Comparison of ENCODE assay signal across 23 cellular contexts in the genomic region with DNA sequence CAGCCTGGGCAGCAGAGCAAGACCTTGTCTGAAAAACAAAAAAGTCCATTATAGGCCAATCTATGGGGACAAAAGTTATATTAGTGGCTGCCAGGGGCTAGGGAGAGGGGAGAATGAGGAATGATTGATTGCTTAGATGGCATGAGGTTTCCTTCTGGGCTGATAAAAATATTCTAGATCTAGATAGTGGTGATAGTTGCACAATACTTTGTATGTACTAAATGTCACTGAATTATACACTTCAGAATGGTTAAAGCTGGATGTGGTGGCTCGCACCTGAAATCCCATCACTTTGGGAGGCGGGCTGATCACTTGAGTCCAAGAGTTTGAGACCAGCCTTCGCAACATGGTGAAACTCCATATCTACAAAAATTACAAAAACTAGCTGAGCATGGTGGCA. TPM values are rescaled to one million over a fixed set of nuclear protein-coding genes. Genes with fewer than 3 reads are reported as not detected.
DNase-seq lines count a peak whose midpoint lies in the region; ATAC-seq, FAIRE-seq and TF ChIP-seq lines count a peak whose summit lies in the region.
"Had no signal": no experiment of that assay in that cellular context is flagged by ENCODE, and none has a peak within 500 bp of the region (broad histone marks: within the 10 kb centered on the region; RNA-seq: fewer than 3 reads in every experiment).

No MANE protein-coding gene starts in this region.

- H2BK12ac ChIP-seq in H1 (ENCODE audit: low read depth, low read length), result no peak overlapping the region

- H3K4me3 Mint-ChIP-seq in stimulated activated memory B cell treated with anti-CD40 and anti-IgM and Interleukin-4, amounts not matched to agents 10 μg/mL and 1 μg/mL and 100 μg/mL, for 72 hours, result no peak overlapping the region
- H3K4me3 Mint-ChIP-seq: CD14-positive monocyte; CD4-positive, alpha-beta memory T cell; GM23338; HFFc6 had no signal

- H3K23ac ChIP-seq in H1 (ENCODE audit: insufficient read length), result no peak overlapping the region

- no peak for TF ChIP-seq CTCF in SK-N-SH (IDR thresholded peaks at IDR 0.05)
- no peak for TF ChIP-seq CTCF in HepG2 (CRISPR knock-in tag; IDR thresholded peaks at IDR 0.05)
- TF ChIP-seq CTCF in right lobe of liver (IDR thresholded peaks at IDR 0.05), result no peak
- no peak for TF ChIP-seq CTCF in H1 (IDR thresholded peaks at IDR 0.05; ENCODE audit: control extremely low read depth in 1 of 3, insufficient read depth in 1 of 3, low read depth in 1 of 3, low read length in 3 of 3)
- no peak for TF ChIP-seq CTCF in adrenal gland (IDR thresholded peaks at IDR 0.05)

- H3F3A ChIP-seq in SK-N-SH (replicated peaks; ENCODE audit: insufficient read depth), result peaks cover 25% of the 10 kb centered on the region

- H3K18ac ChIP-seq in H1 (ENCODE audit: extremely low read depth, low read length), result no peak overlapping the region

- DNase-seq in SK-N-SH (no peak), HepG2 (ENCODE audit: low spot score) (no peak), right lobe of liver (no peak), H1 (ENCODE audit: low read depth in 1 of 2, low spot score in 2 of 2) (no peak), adrenal gland (no peak), T-helper 2 cell (no peak)
- DNase-seq: CD4-positive, alpha-beta memory T cell; DMS153; DMS79; GDM1; H7; HFFc6 had no signal

- POLR2A ChIA-PET in SK-N-SH (lab: Yijun Ruan, JAX), result no interaction called here
- POLR2A ChIA-PET in HepG2 (lab: Yijun Ruan, JAX), result no interaction called here
- POLR2A ChIA-PET in H1 (lab: Charles Lee; ENCODE audit: partially characterized antibody), result no interaction called here

- in situ Hi-C loops in HepG2 (cut with HindIII; ENCODE audit: extremely low pct_ligation_motif_present, low pct_unique_long_range_greater_than_20kb), result no loop called here

- H3K27ac ChIP-seq in SK-N-SH (ENCODE audit: low read depth in 2 of 2, low read length in 1 of 2), result peak overlapping the region in 1 of 2 experiments; percentile 82; a peak in 2 of 4 replicates
- no peak overlapping the region for H3K27ac ChIP-seq in HepG2 (ENCODE audit: extremely low read length, insufficient read depth, low read length)
- no peak overlapping the region for H3K27ac ChIP-seq in right lobe of liver
- H3K27ac ChIP-seq in H1 (ENCODE audit: low read depth, low read length), result no peak overlapping the region
- no peak overlapping the region for H3K27ac ChIP-seq in adrenal gland
- H3K27ac ChIP-seq: 22Rv1, A549 had no signal

- H2BK20ac ChIP-seq in H1 (ENCODE audit: low read length), result no peak overlapping the region

- H3K9me3 Mint-ChIP-seq in stimulated activated memory B cell treated with anti-CD40 and anti-IgM and Interleukin-4, amounts not matched to agents 10 μg/mL and 1 μg/mL and 100 μg/mL, for 72 hours, result peaks cover 4% of the 10 kb centered on the region
- H3K9me3 Mint-ChIP-seq: GM23338 had no signal

- no peak overlapping the region for H2BK120ac ChIP-seq in H1 (replicated peaks; ENCODE audit: low read depth, low read length)

- TF ChIP-seq RAD21 in SK-N-SH (IDR thresholded peaks at IDR 0.05; ENCODE audit: low read length) (no peak), HepG2 (CRISPR knock-in tag; IDR thresholded peaks at IDR 0.05) (no peak), H1 (IDR thresholded peaks at IDR 0.05 in 1 of 2, conservative IDR thresholded peaks at IDR 0.05 in 1 of 2; ENCODE audit: low read depth in 2 of 2, low read length in 2 of 2) (no peak)

- no peaks in the 10 kb centered on the region for H3K23me2 ChIP-seq in H1 (ENCODE audit: low read depth, low read length)

- H3K79me2 ChIP-seq in SK-N-SH (ENCODE audit: insufficient read depth) (no peaks in the 10 kb centered on the region), HepG2 (ENCODE audit: insufficient read depth, low read length) (no peaks in the 10 kb centered on the region), H1 (ENCODE audit: control insufficient read depth in 1 of 2, insufficient read depth in 2 of 2, low read length in 2 of 2) (no peaks in the 10 kb centered on the region)

- H2BK5ac ChIP-seq in H1 (ENCODE audit: low read depth, low read length), result no peak overlapping the region

- peaks cover 31% of the 10 kb centered on the region for H3K4me1 Mint-ChIP-seq in stimulated activated memory B cell treated with anti-CD40 and anti-IgM and Interleukin-4, amounts not matched to agents 10 μg/mL and 1 μg/mL and 100 μg/mL, for 72 hours
- H3K4me1 Mint-ChIP-seq: CD14-positive monocyte had no signal

- H3K27ac Mint-ChIP-seq in stimulated activated memory B cell treated with anti-CD40 and anti-IgM and Interleukin-4, amounts not matched to agents 10 μg/mL and 1 μg/mL and 100 μg/mL, for 72 hours, result peak overlapping the region; percentile 36
- H3K27ac Mint-ChIP-seq: GM23338, HFFc6 had no signal

- H4K8ac ChIP-seq in H1 (ENCODE audit: extremely low read depth, insufficient read depth, low read length), result no peak overlapping the region

- H3K9me3 ChIP-seq in SK-N-SH (no peaks in the 10 kb centered on the region), HepG2 (ENCODE audit: low read length) (no peaks in the 10 kb centered on the region), right lobe of liver (no peaks in the 10 kb centered on the region), H1 (ENCODE audit: insufficient read depth in 2 of 2, low read depth in 1 of 2, low read length in 1 of 2) (no peaks in the 10 kb centered on the region), adrenal gland (replicated peaks in 1 of 3) (no peaks in the 10 kb centered on the region)
- H3K9me3 ChIP-seq: A549 had no signal

- H3K9me2 ChIP-seq in SK-N-SH, result no peaks in the 10 kb centered on the region

- H2AFZ ChIP-seq in SK-N-SH (ENCODE audit: low read depth) (no peak overlapping the region), HepG2 (ENCODE audit: low read length) (no peak overlapping the region), H1 (ENCODE audit: low read length) (no peak overlapping the region)
- H2AFZ ChIP-seq: GM23338 had no signal

- H3K9ac ChIP-seq in SK-N-SH (no peak overlapping the region), HepG2 (ENCODE audit: insufficient read depth, low read depth, low read length) (no peak overlapping the region), H1 (replicated peaks in 1 of 4; ENCODE audit: extremely low read depth in 1 of 4, low read depth in 3 of 4, low read length in 3 of 4) (no peak overlapping the region)
- H3K9ac ChIP-seq: BLaER1 had no signal

- no peaks in the 10 kb centered on the region for H4K20me1 ChIP-seq in SK-N-SH (ENCODE audit: insufficient read depth)
- H4K20me1 ChIP-seq in HepG2 (ENCODE audit: insufficient read depth, low read length), result no peaks in the 10 kb centered on the region
- no peaks in the 10 kb centered on the region for H4K20me1 ChIP-seq in H1 (replicated peaks in 1 of 2; ENCODE audit: control insufficient read depth in 1 of 2, insufficient read depth in 2 of 2, low read length in 2 of 2)
- H4K20me1 ChIP-seq: BLaER1 had no signal

- CTCF ChIA-PET in SK-N-SH (lab: Yijun Ruan, JAX), result interaction anchor here (1.1 to 2.7 kb wide), 3 partner anchors 10 to 319 kb away, joined by 4 to 8 read pairs (median 5); no protein-coding TSS in a partner anchor
- CTCF ChIA-PET in HepG2 (lab: Yijun Ruan, JAX; ENCODE audit: low intra/inter-chr PET ratio, low total read pairs), result no interaction called here
- CTCF ChIA-PET in H1 (lab: Charles Lee; ENCODE audit: partially characterized antibody), result interaction anchor here (0.8 to 2.6 kb wide), 3 partner anchors 13 to 321 kb away, joined by 3 to 10 read pairs (median 5); a partner anchor contains a TSS

- intact Hi-C loops in HepG2 (cut with micrococcal nuclease; ENCODE audit: unreplicated experiment), result no loop called here
- intact Hi-C loops in right lobe of liver (cut with DNase I), result no loop called here
- intact Hi-C loops in adrenal gland (cut with DNase I), result no loop called here

- H2AK5ac ChIP-seq in H1 (ENCODE audit: low read depth, low read length), result no peak overlapping the region

- ATAC-seq in SK-N-SH treated with all-trans-retinoic acid at 6 μM for 48 hours (no peak), HepG2 (no peak), right lobe of liver (no peak)
- no peak for ATAC-seq in stimulated activated memory B cell treated with anti-CD40 and anti-IgM and Interleukin-4, amounts not matched to agents 10 μg/mL and 1 μg/mL and 100 μg/mL, for 72 hours
- ATAC-seq: A549, GM23338, HCT116 had no signal

- H3K4me2 ChIP-seq in SK-N-SH, result 0 out of 2 replicates have a peak overlapping the region, but pooled peaks have one; percentile 19
- H3K4me2 ChIP-seq in HepG2 (ENCODE audit: low read depth, low read length), result no peak overlapping the region
- H3K4me2 ChIP-seq in H1 (ENCODE audit: insufficient read depth in 1 of 2, low read depth in 2 of 2, low read length in 2 of 2), result no peak overlapping the region
- H3K4me2 ChIP-seq: A549, GM23338 had no signal

- H3K27me3 ChIP-seq in SK-N-SH (ENCODE audit: insufficient read depth) (no peaks in the 10 kb centered on the region), HepG2 (ENCODE audit: control insufficient read depth in 1 of 2, insufficient read depth in 2 of 2, low read length in 2 of 2) (no peaks in the 10 kb centered on the region), right lobe of liver (no peaks in the 10 kb centered on the region), H1 (replicated peaks in 1 of 4; ENCODE audit: control insufficient read depth in 3 of 4, extremely low read depth in 1 of 4, insufficient read depth in 3 of 4, low read length in 3 of 4) (no peaks in the 10 kb centered on the region; a peak in 1 of 7 replicates), adrenal gland (no peaks in the 10 kb centered on the region)
- H3K27me3 ChIP-seq: BLaER1 had no signal

- no peaks in the 10 kb centered on the region for H3K36me3 Mint-ChIP-seq in stimulated activated memory B cell treated with anti-CD40 and anti-IgM and Interleukin-4, amounts not matched to agents 10 μg/mL and 1 μg/mL and 100 μg/mL, for 72 hours
- H3K36me3 Mint-ChIP-seq: CD14-positive monocyte; CD4-positive, alpha-beta memory T cell had no signal

- no peak overlapping the region for H3K4ac ChIP-seq in H1 (replicated peaks; ENCODE audit: insufficient read length, low read depth, low read length)

- H3K14ac ChIP-seq in H1 (ENCODE audit: insufficient read length), result no peak overlapping the region

- H3K79me1 ChIP-seq in H1 (ENCODE audit: low read depth, low read length), result no peaks in the 10 kb centered on the region

- peaks cover 0 to 44% of the 10 kb centered on the region in 2 experiments; a peak in 3 of 4 replicates for H3K4me1 ChIP-seq in SK-N-SH (ENCODE audit: control insufficient read depth in 1 of 2, insufficient read depth in 2 of 2, low read depth in 1 of 2, low read length in 1 of 2)
- peaks cover 35% of the 10 kb centered on the region for H3K4me1 ChIP-seq in HepG2 (ENCODE audit: insufficient read depth, low read length)
- peaks cover 0 to 6% (median 3%) of the 10 kb centered on the region in 4 donors for H3K4me1 ChIP-seq in right lobe of liver
- H3K4me1 ChIP-seq in H1 (replicated peaks in 1 of 4; ENCODE audit: control insufficient read depth in 3 of 4, insufficient read depth in 4 of 4, low read length in 3 of 4), result no peaks in the 10 kb centered on the region
- no peaks in the 10 kb centered on the region for H3K4me1 ChIP-seq in adrenal gland (replicated peaks in 1 of 2)

- no peak overlapping the region for H3K4me3 ChIP-seq in SK-N-SH (ENCODE audit: low read depth in 2 of 2, low read length in 1 of 2)
- no peak overlapping the region for H3K4me3 ChIP-seq in HepG2 (replicated peaks in 1 of 3; ENCODE audit: insufficient read depth in 1 of 3, low read depth in 2 of 3, low read length in 3 of 3)
- H3K4me3 ChIP-seq in right lobe of liver, result no peak overlapping the region
- H3K4me3 ChIP-seq in H1 (ENCODE audit: extremely low read depth in 1 of 4, insufficient read depth in 2 of 4, low read depth in 3 of 4, low read length in 4 of 4), result no peak overlapping the region
- no peak overlapping the region for H3K4me3 ChIP-seq in adrenal gland
- H3K4me3 ChIP-seq: A549, BLaER1, GM23338 had no signal

- TF ChIP-seq EP300 in SK-N-SH (IDR thresholded peaks at IDR 0.05; ENCODE audit: borderline replicate concordance in 1 of 2, low read depth in 1 of 2, low read length in 1 of 2) (no peak), HepG2 (IDR thresholded peaks at IDR 0.05; ENCODE audit: low read depth in 2 of 2, low read length in 2 of 2) (no peak), HepG2 (CRISPR knock-in tag; IDR thresholded peaks at IDR 0.05; ENCODE audit: borderline replicate concordance) (no peak), H1 (IDR thresholded peaks at IDR 0.05; ENCODE audit: borderline replicate concordance in 1 of 2, low read depth in 2 of 2, low read length in 2 of 2) (no peak)

- H3K36me3 ChIP-seq in SK-N-SH (replicated peaks in 1 of 2; ENCODE audit: control insufficient read depth in 1 of 2, insufficient read depth in 2 of 2, low read length in 1 of 2) (no peaks in the 10 kb centered on the region), HepG2 (replicated peaks in 1 of 2; ENCODE audit: control insufficient read depth in 1 of 2, insufficient read depth in 2 of 2, low read length in 2 of 2) (no peaks in the 10 kb centered on the region), right lobe of liver (no peaks in the 10 kb centered on the region), H1 (ENCODE audit: control insufficient read depth in 2 of 4, insufficient read depth in 4 of 4, low read length in 3 of 4) (no peaks in the 10 kb centered on the region), adrenal gland (replicated peaks in 1 of 2) (no peaks in the 10 kb centered on the region)
- H3K36me3 ChIP-seq: BLaER1 had no signal

- TF ChIP-seq POLR2A in HepG2 (IDR thresholded peaks at IDR 0.05; ENCODE audit: insufficient read depth in 1 of 2, low read depth in 2 of 2, low read length in 2 of 2) (no peak), right lobe of liver (IDR thresholded peaks at IDR 0.05) (no peak), H1 (IDR thresholded peaks at IDR 0.05; ENCODE audit: control extremely low read depth in 1 of 2, low read depth in 2 of 2, low read length in 2 of 2) (no peak), adrenal gland (IDR thresholded peaks at IDR 0.05) (no peak)

- WGBS in SK-N-SH (ENCODE audit: low lambda C conversion rate), result 87% methylated on average over 3 of the region's 3 CpGs
- WGBS in HepG2 (ENCODE audit: low lambda C conversion rate), result 84% methylated on average over 3 of the region's 3 CpGs
- 100% methylated on average over 3 of the region's 3 CpGs for WGBS in right lobe of liver (ENCODE audit: insufficient coverage, low coverage, low lambda C conversion rate, missing lambda C conversion rate)
- 92% methylated on average over 3 of the region's 3 CpGs; no CpG with 5 or more reads in 1 of the 2 experiments for WGBS in H1 (ENCODE audit: extremely low coverage in 1 of 2, insufficient coverage in 1 of 2, insufficient read length in 1 of 2, insufficient replicate concordance in 2 of 2, low coverage in 1 of 2, low lambda C conversion rate in 2 of 2, missing lambda C conversion rate in 1 of 2), 2 experiments
- 87 to 98% (median 97%) methylated on average over 3 of the region's 3 CpGs for WGBS in adrenal gland, 4 donors

- no peak overlapping the region for H4K5ac ChIP-seq in H1 (ENCODE audit: insufficient read length, low read depth, low read length)

- H3K56ac ChIP-seq in H1 (replicated peaks; ENCODE audit: insufficient read length, low read depth, low read length), result no peak overlapping the region

- BruUV-seq in HepG2 (replicated peaks; lab: Mats Ljungman, UMichigan), result no TSS peak

- no peak overlapping the region for H4K91ac ChIP-seq in H1 (replicated peaks; ENCODE audit: insufficient read length, low read length)

- no peak overlapping the region for H2BK15ac ChIP-seq in H1 (ENCODE audit: low read length)

- peaks cover 10% of the 10 kb centered on the region for H3K27me3 Mint-ChIP-seq in stimulated activated memory B cell treated with anti-CD40 and anti-IgM and Interleukin-4, amounts not matched to agents 10 μg/mL and 1 μg/mL and 100 μg/mL, for 72 hours
- H3K27me3 Mint-ChIP-seq: CD4-positive, alpha-beta memory T cell had no signal

- FAIRE-seq in HepG2 (lab: Jason Lieb, UNC) (no peak), H1 (lab: Jason Lieb, UNC) (no peak)
- FAIRE-seq: A549, GM12892, GM18507 had no signal

RNA-seq across cellular contexts. Expression of a gene that starts 42.7 kb away (rescaled TPM):
- 0.41 and 0.46 TPM in 2 replicates for polyA plus RNA-seq in SK-N-SH (2012; rRNA removed)
- 0.42 and 0.71 TPM in 2 replicates for polyA plus RNA-seq in SK-N-SH (2012; cell fraction: cytosol; rRNA removed)
- 0.20 and 0.37 TPM in 2 replicates for polyA plus RNA-seq in SK-N-SH (2012; cell fraction: nucleus; rRNA removed)
- not detected in 2 replicates for total RNA-seq in HepG2 (2016; rRNA removed; fragmentation: Illumina TruSeq; extraction: Trizol)
- total RNA-seq in HepG2 (2016; cell fraction: cytosol; rRNA removed; fragmentation: Illumina TruSeq; extraction: Trizol; ENCODE audit: low read depth), result not detected in 2 replicates
- total RNA-seq in HepG2 (2016; cell fraction: insoluble cytoplasmic fraction; rRNA removed; fragmentation: Illumina TruSeq; extraction: Trizol), result not detected in 2 replicates
- not detected in 2 replicates for total RNA-seq in HepG2 (2016; cell fraction: membrane; rRNA removed; fragmentation: Illumina TruSeq; extraction: Trizol)
- not detected in 2 replicates for total RNA-seq in HepG2 (2016; cell fraction: nucleus; rRNA removed; fragmentation: Illumina TruSeq; extraction: Trizol)
- not detected in 2 replicates for polyA plus RNA-seq in HepG2 (2011; rRNA removed)
- not detected in 2 replicates for polyA plus RNA-seq in HepG2 (2011; cell fraction: cytosol; rRNA removed)
- not detected in 2 replicates for polyA plus RNA-seq in HepG2 (2011; cell fraction: nucleus; rRNA removed)
- not detected in 2 replicates for polyA plus RNA-seq in HepG2 (2012)
- polyA plus RNA-seq in HepG2 (2016; cell fraction: cytosol; fragmentation: Illumina TruSeq; extraction: Trizol; ENCODE audit: low read depth), result not detected in 2 replicates
- not detected in 2 replicates for polyA plus RNA-seq in HepG2 (2016; cell fraction: insoluble cytoplasmic fraction; fragmentation: Illumina TruSeq; extraction: Trizol; ENCODE audit: low read depth)
- not detected in 2 replicates for polyA plus RNA-seq in HepG2 (2016; cell fraction: membrane; fragmentation: Illumina TruSeq; extraction: Trizol; ENCODE audit: low read depth)
- polyA plus RNA-seq in HepG2 (2016; cell fraction: nucleus; fragmentation: Illumina TruSeq; extraction: Trizol; ENCODE audit: insufficient read depth, low read depth), result not detected in 2 replicates
- not detected in 2 replicates for polyA minus RNA-seq in HepG2 (2011; rRNA and poly(A)+ RNA removed; ENCODE audit: low replicate concordance)
- polyA minus RNA-seq in HepG2 (2011; cell fraction: cytosol; rRNA and poly(A)+ RNA removed), result not detected in 2 replicates
- not detected in 2 replicates for polyA minus RNA-seq in HepG2 (2011; cell fraction: nucleus; rRNA and poly(A)+ RNA removed)
- total RNA-seq in right lobe of liver, result not detected
- not detected in 2 replicates for total RNA-seq in H1 (2021; fragmentation: NEBNext Ultra II Directional; extraction: Animal tissue kit (Norgen Biotek cat#: 25700))
- not detected in 2 replicates for polyA plus RNA-seq in H1 (2011; rRNA removed)
- polyA plus RNA-seq in H1 (2011; cell fraction: cytosol; rRNA removed), result not detected
- polyA plus RNA-seq in H1 (2011; cell fraction: nucleus; rRNA removed), result not detected
- polyA plus RNA-seq in H1 (2012, experiment 1 of 2), result not detected in 4 replicates
- polyA plus RNA-seq in H1 (2012, experiment 2 of 2), result not detected
- polyA plus RNA-seq in H1 (2013, experiment 1 of 2), result not detected
- polyA plus RNA-seq in H1 (2013, experiment 2 of 2), result not detected
- polyA minus RNA-seq in H1 (2011; rRNA and poly(A)+ RNA removed), result not detected in 2 replicates
- polyA minus RNA-seq in H1 (2011; cell fraction: cytosol; rRNA and poly(A)+ RNA removed), result not detected
- not detected for polyA minus RNA-seq in H1 (2011; cell fraction: nucleus; rRNA and poly(A)+ RNA removed)
- not detected for total RNA-seq in adrenal gland
- polyA plus RNA-seq in adrenal gland, result not detected
- total RNA-seq: CD4-positive, alpha-beta memory T cell; Daoy; GM23338; H7; HFFc6 had no signal
- polyA plus RNA-seq: A549, CD14-positive monocyte, GM23338 had no signal
